Comparison of ENCODE assay signal across 22 cellular contexts in genomic region chr12:100248886-100249285, GRCh38. TPM values are rescaled to one million over a fixed set of nuclear protein-coding genes. Genes with fewer than 3 reads are reported as not detected.
"Had no signal": no experiment of that assay in that cellular context is flagged by ENCODE, and none has a peak within 500 bp of the region (broad histone marks: within the 10 kb centered on the region; RNA-seq: fewer than 3 reads in every experiment).

No MANE protein-coding gene starts in this region.

- DNase-seq: activated CD4-positive, alpha-beta T cell treated with anti-CD3 and anti-CD28 coated beads for 36 hours; activated CD8-positive, alpha-beta memory T cell treated with anti-CD3 and anti-CD28 coated beads for 24 hours; activated gamma-delta T cell treated with Interleukin-2 at 50 U/mL for 16 hours; brain microvascular endothelial cell; cortex of kidney; effector memory CD4-positive, alpha-beta T cell; gastrocnemius medialis; heart left ventricle; islet precursor cell; left lung; mammary epithelial cell; naive thymus-derived CD8-positive, alpha-beta T cell; posterior cingulate gyrus; stimulated activated CD4-positive, alpha-beta T cell treated with anti-CD3 and anti-CD28 coated beads, Interleukin-4, amount 100 ng/mL, for 24 hours; stimulated activated naive CD4-positive, alpha-beta T cell; T-helper 2 cell; uterus had no signal

- H3K9me3 ChIP-seq: gastrocnemius medialis, heart left ventricle, left lung, neutrophil, tibial nerve, uterus had no signal

- H3K4me1 ChIP-seq: gastrocnemius medialis, heart left ventricle, tibial nerve, uterus had no signal

- H3K36me3 Mint-ChIP-seq: activated naive CD8-positive, alpha-beta T cell; naive thymus-derived CD8-positive, alpha-beta T cell had no signal

- H3K27me3 ChIP-seq: brain microvascular endothelial cell, gastrocnemius medialis, heart left ventricle, left lung, neutrophil, tibial nerve, uterus had no signal

- H3K9me3 Mint-ChIP-seq: central memory CD8-positive, alpha-beta T cell; naive thymus-derived CD8-positive, alpha-beta T cell had no signal

- H3K36me3 ChIP-seq: brain microvascular endothelial cell, gastrocnemius medialis, heart left ventricle, left lung, neutrophil, tibial nerve, uterus had no signal

- H3K4me1 Mint-ChIP-seq: activated CD4-positive, alpha-beta T cell treated with anti-CD3 and anti-CD28 coated beads for 36 hours; central memory CD8-positive, alpha-beta T cell; naive thymus-derived CD8-positive, alpha-beta T cell had no signal

- H3K4me3 ChIP-seq: gastrocnemius medialis, heart left ventricle, left lung, skin epidermis, tibial nerve, uterus had no signal

- H3K27ac Mint-ChIP-seq: activated CD4-positive, alpha-beta T cell treated with anti-CD3 and anti-CD28 coated beads for 36 hours; activated naive CD8-positive, alpha-beta T cell had no signal

- ATAC-seq: activated CD4-positive, alpha-beta T cell treated with anti-CD3 and anti-CD28 coated beads for 36 hours; gastrocnemius medialis; heart left ventricle; left lung; naive thymus-derived CD8-positive, alpha-beta T cell had no signal

- H3K27ac ChIP-seq: brain microvascular endothelial cell, gastrocnemius medialis, heart left ventricle, left lung, neutrophil, skin epidermis, tibial nerve, uterus had no signal

- H3K4me3 Mint-ChIP-seq: activated CD4-positive, alpha-beta T cell treated with anti-CD3 and anti-CD28 coated beads for 36 hours; activated naive CD8-positive, alpha-beta T cell; central memory CD8-positive, alpha-beta T cell; naive thymus-derived CD8-positive, alpha-beta T cell had no signal

- H3K27me3 Mint-ChIP-seq: activated CD4-positive, alpha-beta T cell treated with anti-CD3 and anti-CD28 coated beads for 36 hours; activated naive CD8-positive, alpha-beta T cell; central memory CD8-positive, alpha-beta T cell; naive thymus-derived CD8-positive, alpha-beta T cell had no signal

RNA-seq across cellular contexts. Expression of gene DEPDC4, which starts 18.0 kb away (rescaled TPM):
- total RNA-seq: gastrocnemius medialis had no signal
